Comparison of ENCODE assay signal across 29 cellular contexts in genomic region chr13:99759163-99759552, GRCh38.
"Had no signal": no experiment of that assay in that cellular context is flagged by ENCODE, and none has a peak within 500 bp of the region (broad histone marks: within the 10 kb centered on the region; RNA-seq: fewer than 3 reads in every experiment).

No MANE protein-coding gene starts in this region.

- H3K9me3 ChIP-seq: colonic mucosa, gastrocnemius medialis had no signal

- H3K27ac ChIP-seq: colonic mucosa, coronary artery, epithelial cell of prostate, esophagus muscularis mucosa, esophagus squamous epithelium, foreskin keratinocyte, gastrocnemius medialis, gastroesophageal sphincter, heart left ventricle, heart right ventricle, hepatocyte had no signal

- H2AFZ ChIP-seq: hepatocyte had no signal

- DNase-seq: colonic mucosa; cortex of kidney; dermis blood vessel endothelial cell; effector CD4-positive, alpha-beta T cell; effector CD8-positive, alpha-beta T cell; effector memory CD4-positive, alpha-beta T cell; effector memory CD8-positive, alpha-beta T cell; endodermal cell; erythroblast; esophagus squamous epithelium; foreskin fibroblast; foreskin keratinocyte; foreskin melanocyte; gastrocnemius medialis; glutamatergic neuron; head of caudate nucleus; heart left ventricle; heart right ventricle had no signal

- H3K27me3 Mint-ChIP-seq: dendritic cell treated with granulocyte-macrophage colony-stimulating factor and Interleukin-4, amounts not matched to agents 40 ng/mL and 50 ng/mL, for 4 days; effector memory CD8-positive, alpha-beta T cell had no signal

- H3K4me2 ChIP-seq: hepatocyte had no signal

- H3K79me2 ChIP-seq: hepatocyte had no signal

- H3K27ac Mint-ChIP-seq: dendritic cell treated with granulocyte-macrophage colony-stimulating factor and Interleukin-4, amounts not matched to agents 40 ng/mL and 50 ng/mL, for 4 days; effector memory CD8-positive, alpha-beta T cell; endodermal cell had no signal

- H3K4me3 Mint-ChIP-seq: dendritic cell treated with granulocyte-macrophage colony-stimulating factor and Interleukin-4, amounts not matched to agents 40 ng/mL and 50 ng/mL, for 4 days; effector memory CD8-positive, alpha-beta T cell; endodermal cell had no signal

- H3K4me3 ChIP-seq: colonic mucosa, coronary artery, dorsolateral prefrontal cortex, esophagus muscularis mucosa, esophagus squamous epithelium, gastrocnemius medialis, gastroesophageal sphincter, heart left ventricle, heart right ventricle, hepatocyte had no signal

- H3K36me3 ChIP-seq: colonic mucosa, esophagus muscularis mucosa, esophagus squamous epithelium, gastrocnemius medialis, gastroesophageal sphincter, heart left ventricle, heart right ventricle had no signal

- FAIRE-seq: endometrium, endothelial cell of umbilical vein, frontal cortex had no signal

- ATAC-seq: effector memory CD8-positive, alpha-beta T cell; esophagus mucosa; foreskin keratinocyte; gastrocnemius medialis; gastroesophageal sphincter; heart right ventricle had no signal

- H3K27me3 ChIP-seq: colonic mucosa, dorsolateral prefrontal cortex, esophagus muscularis mucosa, esophagus squamous epithelium, foreskin keratinocyte, gastrocnemius medialis, gastroesophageal sphincter, heart left ventricle, heart right ventricle, hepatocyte had no signal

- H3K4me1 ChIP-seq: colonic mucosa, esophagus muscularis mucosa, esophagus squamous epithelium, foreskin keratinocyte, gastrocnemius medialis, gastroesophageal sphincter, heart left ventricle, heart right ventricle had no signal
